Comparison of ENCODE assay signal across 11 cellular contexts in genomic region chrX:53047228-53047627, GRCh38. TPM values are rescaled to one million over a fixed set of nuclear protein-coding genes. Genes with fewer than 3 reads are reported as not detected.
A peak's percentile ranks its signal among the peaks of the same experiment; 100 is the strongest.
DNase-seq lines count a peak whose midpoint lies in the region; ATAC-seq and TF ChIP-seq lines count a peak whose summit lies in the region.
"Had no signal": no experiment of that assay in that cellular context is flagged by ENCODE, and none has a peak within 500 bp of the region (broad histone marks: within the 10 kb centered on the region; RNA-seq: fewer than 3 reads in every experiment).

No MANE protein-coding gene starts in this region.

- H3K27ac ChIP-seq in left lung, result no peak overlapping the region

- H3K4me1 ChIP-seq in left lung, result no peaks in the 10 kb centered on the region

- in situ Hi-C loops in GM13977 (cut with MboI; ENCODE audit: low pct_unique_long_range_greater_than_20kb, low sequenced_read_pairs, unreplicated experiment), result no loop called here

- TF ChIP-seq CTCF in AG09319 (IDR thresholded peaks at IDR 0.05; ENCODE audit: low read depth, low read length) (peak; percentile 31), GM13977 (IDR thresholded peaks at IDR 0.05; ENCODE audit: extremely low read depth, insufficient read depth, missing control alignments) (peak; percentile 6), WI38 (IDR thresholded peaks at IDR 0.05; ENCODE audit: low read depth, low read length) (peak; percentile 25), left lung (IDR thresholded peaks at IDR 0.05) (peak in 1 of 2 donors; percentile 9)

- H3K36me3 ChIP-seq in left lung, result no peaks in the 10 kb centered on the region

- intact Hi-C loops in left lung (cut with DNase I), result no loop called here

- H3K9me3 ChIP-seq in left lung, result no peaks in the 10 kb centered on the region

- DNase-seq in AG09319 (ENCODE audit: extremely low read depth, low read depth), result no peak
- no peak for DNase-seq in GM13977 (ENCODE audit: low spot score)
- peak; percentile 24 for DNase-seq in hepatic stellate cell (ENCODE audit: low spot score)
- no peak for DNase-seq in H4 (ENCODE audit: low spot score)
- DNase-seq in left lung, result no peak
- DNase-seq in activated T-cell treated with anti-CD3 and anti-CD28 coated beads, Interleukin-2, amount 50 U/mL, for 1 hour, result no peak
- DNase-seq: activated CD4-positive, alpha-beta T cell treated with anti-CD3 and anti-CD28 coated beads for 1 hour had no signal

- H3K27me3 ChIP-seq in left lung, result peaks cover 0 to 6% of the 10 kb centered on the region in 2 donors

- no peak overlapping the region for H3K4me3 ChIP-seq in WI38 (ENCODE audit: low read depth, low read length)
- H3K4me3 ChIP-seq in left lung, result no peak overlapping the region

- ATAC-seq in left lung (no peak), HG03045 (IDR thresholded peaks at IDR 0.05; ENCODE audit: unreplicated experiment) (no peak)
- ATAC-seq: sciatic nerve had no signal

RNA-seq across cellular contexts. Expression of gene GPR173, which starts 1.4 kb away (rescaled TPM):
- 0.72 and 1.7 TPM in 2 replicates for total RNA-seq in H4 (2014; rRNA removed; shearing (Covaris generic))
- 1 to 10 TPM; 2.0 to 3.6 TPM for total RNA-seq in left lung
- total RNA-seq: SK-MEL-5 had no signal

RNA-seq across cellular contexts. Expression of gene TSPYL2, which starts 34.9 kb away (rescaled TPM):
- 7.5 and 10.3 TPM in 2 replicates for total RNA-seq in H4 (2014; rRNA removed; shearing (Covaris generic))
- total RNA-seq in left lung, result 10 to 100 TPM; 16.6 to 21.9 TPM

RNA-seq across cellular contexts. Expression of gene KANTR, which starts 46.7 kb away (rescaled TPM):
- 2.4 and 2.7 TPM in 2 replicates for total RNA-seq in H4 (2014; rRNA removed; shearing (Covaris generic))
- total RNA-seq in left lung, result 1 to 10 TPM; 7.8 to 9.9 TPM
